Comparison of ENCODE assay signal across 8 cellular contexts in genomic region chr18:65753520-65753919, GRCh38. TPM values are rescaled to one million over a fixed set of nuclear protein-coding genes. Genes with fewer than 3 reads are reported as not detected.
DNase-seq lines count a peak whose midpoint lies in the region; ATAC-seq and TF ChIP-seq lines count a peak whose summit lies in the region.

No MANE protein-coding gene starts in this region.

- 2% methylated on average over 2 of the region's 2 CpGs for WGBS in hepatocyte (ENCODE audit: low lambda C conversion rate, missing lambda C conversion rate)

- intact Hi-C loops in sciatic nerve (cut with DNase I) = no loop called here

- H3K9me2 ChIP-seq in Karpas-422 (replicated peaks; ENCODE audit: insufficient read depth, low read length) (no peaks in the 10 kb centered on the region), hepatocyte (replicated peaks; ENCODE audit: insufficient read depth) (no peaks in the 10 kb centered on the region)

- DNase-seq in GF-D8 (lab: John Stamatoyannopoulos, UW) (peak; percentile 5), Karpas-422 (peak; percentile 67), OCI-M1 (lab: John Stamatoyannopoulos, UW) (peak; percentile 91), hepatocyte (ENCODE audit: low spot score) (peak; percentile 78), activated T-cell treated with anti-CD3 and anti-CD28 coated beads for 4 hours (no peak), sciatic nerve (ENCODE audit: low spot score) (no peak)

- ATAC-seq in GM18517 (IDR thresholded peaks at IDR 0.05; ENCODE audit: unreplicated experiment) (no peak), sciatic nerve (no peak), HG03159 (IDR thresholded peaks at IDR 0.05; ENCODE audit: unreplicated experiment) (no peak)

- H4K20me1 ChIP-seq in Karpas-422 (ENCODE audit: insufficient read depth, low read depth, low read length) (no peaks in the 10 kb centered on the region), hepatocyte (ENCODE audit: insufficient read depth, poor library complexity, severe bottlenecking) (no peaks in the 10 kb centered on the region)

- no peak overlapping the region for H3K9ac ChIP-seq in Karpas-422 (ENCODE audit: low read length)

- H3K79me2 ChIP-seq in Karpas-422 (ENCODE audit: low read length) (no peaks in the 10 kb centered on the region), hepatocyte (no peaks in the 10 kb centered on the region)

- H3K27me3 ChIP-seq in Karpas-422 (ENCODE audit: low read length) (no peaks in the 10 kb centered on the region), hepatocyte (peaks cover 19% of the 10 kb centered on the region)

- H3K27ac ChIP-seq in Karpas-422 (ENCODE audit: low read length) (no peak overlapping the region), hepatocyte (no peak overlapping the region)

- H3K4me3 ChIP-seq in Karpas-422 (ENCODE audit: low read length) (no peak overlapping the region), hepatocyte (no peak overlapping the region)

- H2AFZ ChIP-seq in Karpas-422 (ENCODE audit: low read length) (no peak overlapping the region), hepatocyte (no peak overlapping the region)

- H3K9me3 ChIP-seq in Karpas-422 (ENCODE audit: low read length) (peaks cover 23% of the 10 kb centered on the region), hepatocyte (ENCODE audit: low read depth) (no peaks in the 10 kb centered on the region)

- peak; percentile 59 for TF ChIP-seq CTCF in hepatocyte (IDR thresholded peaks at IDR 0.05; ENCODE audit: poor library complexity)

- H3K4me1 ChIP-seq in Karpas-422 (ENCODE audit: low read length) = no peaks in the 10 kb centered on the region
- H3K4me1 ChIP-seq in hepatocyte (ENCODE audit: insufficient read depth) = no peaks in the 10 kb centered on the region

- H3K36me3 ChIP-seq in Karpas-422 (ENCODE audit: insufficient read depth, low read length) (no peaks in the 10 kb centered on the region), hepatocyte (replicated peaks; ENCODE audit: insufficient read depth, low read depth) (no peaks in the 10 kb centered on the region)

- H3K4me2 ChIP-seq in Karpas-422 (ENCODE audit: low read depth, low read length, poor library complexity, severe bottlenecking) (no peak overlapping the region), hepatocyte (no peak overlapping the region)

RNA-seq across cellular contexts. Expression of gene CDH7, which starts 2.7 kb away (rescaled TPM):
- total RNA-seq in Karpas-422 (2014; rRNA removed; shearing (Covaris generic); ENCODE audit: low replicate concordance) = 0.14 TPM in 1 of 2 replicates, not detected in the other
- 2.8 and 2.9 TPM in 2 replicates for total RNA-seq in hepatocyte
- polyA plus RNA-seq in hepatocyte = 3.7 and 5.1 TPM in 2 replicates
- total RNA-seq in sciatic nerve = 33.5 TPM

Comparison
In these comparisons a context has a peak if more than half of its experiments do, and no peak if none do; other contexts are left out.
1. DNase-seq: peak in GF-D8 (single experiment), Karpas-422 (single experiment), OCI-M1 (single experiment) and hepatocyte (single experiment); none in activated T-cell treated with anti-CD3 and anti-CD28 coated beads for 4 hours (single experiment) and sciatic nerve (single experiment).